ENCODE assay signal across 13 cellular contexts in the genomic region with DNA sequence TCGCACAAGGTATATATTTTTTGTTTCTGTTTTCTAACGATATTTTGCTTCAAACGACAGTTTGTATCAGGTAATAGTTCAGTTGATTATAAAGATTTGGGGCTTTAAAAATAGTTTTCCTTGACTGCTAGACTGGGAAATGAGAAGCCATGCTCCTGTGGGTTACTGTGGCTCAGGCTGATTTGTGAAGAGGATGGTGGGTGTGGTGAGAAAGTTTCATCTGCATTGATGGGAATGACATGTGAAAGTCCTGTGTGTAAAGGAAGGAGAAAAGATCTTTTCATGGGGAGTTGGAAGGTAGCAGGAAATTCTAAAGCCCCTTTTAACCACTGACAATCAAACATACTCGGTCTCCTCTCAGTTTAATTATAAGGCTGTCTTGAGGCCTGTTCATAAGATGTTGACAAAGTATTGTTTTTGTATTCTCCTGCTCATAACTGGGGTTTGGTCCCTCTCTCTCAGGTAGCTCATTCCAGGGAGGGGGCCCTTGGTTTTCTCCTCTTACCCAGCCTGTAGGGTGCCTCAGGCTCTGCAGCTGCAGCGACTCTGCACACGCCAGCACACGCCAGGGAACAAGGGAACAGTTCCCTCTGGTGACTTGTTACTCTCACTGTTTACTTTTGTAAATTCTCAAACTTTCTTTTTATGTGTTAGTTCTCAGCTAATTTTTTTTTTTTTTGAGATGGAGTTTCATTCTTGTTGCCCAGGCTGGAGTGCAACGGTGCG.
"Had no signal": no experiment of that assay in that cellular context is flagged by ENCODE, and none has a peak within 500 bp of the region (broad histone marks: within the 10 kb centered on the region; RNA-seq: fewer than 3 reads in every experiment).

No MANE protein-coding gene starts in this region.

- H3K79me2 ChIP-seq: parathyroid adenoma had no signal

- H2AFZ ChIP-seq: parathyroid adenoma had no signal

- ATAC-seq: activated naive CD4-positive, alpha-beta T cell treated with anti-CD3 and anti-CD28 coated beads, Interleukin-2, amount 50 U/mL, for 72 hours; activated T-cell treated with anti-CD3 and anti-CD28 coated beads, Interleukin-2, amount 50 U/mL, for 4 hours; left lung had no signal

- H3K9ac ChIP-seq: parathyroid adenoma had no signal

- H3K36me3 ChIP-seq: esophagus squamous epithelium, left lung, tibial artery had no signal

- H3K9me3 ChIP-seq: esophagus squamous epithelium, left lung, tibial artery had no signal

- DNase-seq: activated CD4-positive, alpha-beta T cell treated with anti-CD3 and anti-CD28 coated beads, Interleukin-2, amount 50 U/mL, for 48 hours; activated effector memory CD4-positive, alpha-beta T cell treated with anti-CD3 and anti-CD28 coated beads, Interleukin-2, amount 50 U/mL, for 16 hours; activated T-cell treated with anti-CD3 and anti-CD28 coated beads, Interleukin-2, amount 50 U/mL, for 4 hours; amniotic stem cell; esophagus squamous epithelium; foreskin fibroblast; left lung; retina; small intestine; tibial artery had no signal

- H3K27ac ChIP-seq: left lung, parathyroid adenoma, tibial artery had no signal

- H3K27me3 ChIP-seq: dorsolateral prefrontal cortex, esophagus squamous epithelium, left lung, tibial artery had no signal

- H3K4me3 ChIP-seq: dorsolateral prefrontal cortex, esophagus squamous epithelium, left lung, tibial artery had no signal

- H3K4me1 ChIP-seq: left lung, parathyroid adenoma, tibial artery had no signal
